ENCODE assay signal across 1 cellular context in the genomic region with DNA sequence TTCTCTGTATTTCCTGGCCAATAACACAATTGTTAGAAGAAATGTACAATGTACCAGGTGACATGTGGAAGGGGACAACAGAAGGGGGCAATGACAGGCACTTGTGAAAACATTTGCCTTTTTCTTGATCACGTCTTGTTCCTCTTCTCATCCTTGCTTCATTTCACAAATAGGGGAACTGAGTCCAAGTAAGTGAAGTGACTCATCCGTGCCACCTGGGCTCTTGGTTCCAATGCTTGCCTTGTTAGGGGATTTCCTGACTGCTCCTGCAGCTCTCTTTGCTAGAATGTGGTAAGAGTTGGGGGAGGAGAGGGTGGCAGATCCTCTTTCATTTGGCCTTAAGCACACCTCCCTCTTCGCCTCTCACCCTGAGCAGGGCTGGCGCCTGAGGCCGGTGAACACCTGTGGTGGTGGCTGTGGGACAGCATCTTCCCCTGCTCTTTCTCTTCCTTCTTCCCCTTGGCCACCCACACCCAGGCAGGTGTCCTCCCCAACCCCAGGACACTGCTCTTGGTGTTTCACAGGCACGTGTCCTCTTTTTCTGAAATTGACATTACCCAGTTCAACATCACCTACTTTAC.
TF ChIP-seq lines count a peak whose summit lies in the region.

No MANE protein-coding gene starts in this region.

TF ChIP-seq in WTC11, 78 proteins besides CTCF, POLR2A, EP300 and RAD21 (continued from another document):
- TF ChIP-seq ESRRA (CRISPR knock-in tag; IDR thresholded peaks at IDR 0.05; ENCODE audit: borderline replicate concordance), result no peak
- no peak for TF ChIP-seq NR1H2 (CRISPR knock-in tag; IDR thresholded peaks at IDR 0.05)
- TF ChIP-seq EMX1 (CRISPR knock-in tag; IDR thresholded peaks at IDR 0.05), result no peak
- TF ChIP-seq GTF2I (CRISPR knock-in tag; conservative IDR thresholded peaks at IDR 0.05), result no peak
- TF ChIP-seq NFE2L1 (CRISPR knock-in tag; IDR thresholded peaks at IDR 0.05), result no peak
- no peak for TF ChIP-seq NR2C2 (CRISPR knock-in tag; IDR thresholded peaks at IDR 0.05)
